ENCODE assay signal across 8 cellular contexts in genomic region chr1:24928631-24929090, GRCh38. TPM values are rescaled to one million over a fixed set of nuclear protein-coding genes. Genes with fewer than 3 reads are reported as not detected.
A peak's percentile ranks its signal among the peaks of the same experiment; 100 is the strongest.
DNase-seq lines count a peak whose midpoint lies in the region; ATAC-seq and TF ChIP-seq lines count a peak whose summit lies in the region.

No MANE protein-coding gene starts in this region.

- no peaks in the 10 kb centered on the region for H3K9me3 ChIP-seq in A673 (ENCODE audit: low read depth, low read length, poor library complexity, severe bottlenecking)
- H3K9me3 ChIP-seq in HAP-1 = no peaks in the 10 kb centered on the region
- H3K9me3 ChIP-seq in iPS-18c (ENCODE audit: control insufficient read depth, insufficient read depth, low read length) = peaks cover 2% of the 10 kb centered on the region
- no peaks in the 10 kb centered on the region for H3K9me3 ChIP-seq in thoracic aorta
- no peaks in the 10 kb centered on the region for H3K9me3 ChIP-seq in uterus

- DNase-seq in A673 (ENCODE audit: low spot score) (peak; percentile 32), HAP-1 (ENCODE audit: low spot score in 2 of 2) (peak; percentile 6 to 57), thoracic aorta (ENCODE audit: low spot score) (no peak), NCI-H2081 treated with DMSO at 0.1 percent for 48 hours (lab: John Stamatoyannopoulos, UW) (no peak), uterus (no peak), SIG-M5 (lab: John Stamatoyannopoulos, UW) (no peak)
- DNase-seq in activated CD8-positive, alpha-beta T cell treated with anti-CD3 and anti-CD28 coated beads, Interleukin-2, amount 10 ng/mL, durations not matched to agents 7 days and 5 days = peak; percentile 72

- H3K27ac ChIP-seq in A673 (ENCODE audit: low read depth, low read length, poor library complexity, severe bottlenecking) (peak overlapping the region; percentile 3), thoracic aorta (no peak overlapping the region), uterus (no peak overlapping the region)

- TF ChIP-seq CTCF in A673 (conservative IDR thresholded peaks at IDR 0.05; ENCODE audit: low read depth, low read length) (no peak), thoracic aorta (IDR thresholded peaks at IDR 0.05) (no peak), uterus (IDR thresholded peaks at IDR 0.05) (no peak)

- no peak for ATAC-seq in activated CD8-positive, alpha-beta T cell treated with anti-CD3 and anti-CD28 coated beads, Interleukin-2, amount 10 ng/mL, durations not matched to agents 7 days and 5 days
- ATAC-seq in thoracic aorta (ENCODE audit: insufficient number of reproducible peaks, low FRiP score, low read depth) = no peak

- CTCF ChIA-PET in A673 (lab: Charles Lee) = interaction anchor here (1.1 kb wide), 1 partner anchor 81 kb away, joined by 3 read pairs; no protein-coding TSS in a partner anchor
- CTCF ChIA-PET in activated CD8-positive, alpha-beta T cell treated with anti-CD3 and anti-CD28 coated beads, Interleukin-2, amount 10 ng/mL, durations not matched to agents 7 days and 5 days (lab: Charles Lee) = interaction anchor here (0.7 to 9.9 kb wide), 13 partner anchors 12 to 278 kb away, joined by 3 to 85 read pairs (median 4); no protein-coding TSS in a partner anchor

- in situ Hi-C loops in HAP-1 (cut with MboI; ENCODE audit: low sequenced_read_pairs) = no loop called here

- peaks cover 19% of the 10 kb centered on the region for H3K4me1 ChIP-seq in A673 (ENCODE audit: insufficient read depth, low read length, poor library complexity, severe bottlenecking)
- H3K4me1 ChIP-seq in HAP-1 = peaks cover 18% of the 10 kb centered on the region
- H3K4me1 ChIP-seq in thoracic aorta (ENCODE audit: control insufficient read depth in 1 of 2, low read depth in 2 of 2) = peaks cover 4 to 25% of the 10 kb centered on the region in 2 donors
- H3K4me1 ChIP-seq in uterus = peaks cover 0 to 12% of the 10 kb centered on the region in 2 donors

- no peaks in the 10 kb centered on the region for H3K27me3 Mint-ChIP-seq in activated CD8-positive, alpha-beta T cell treated with anti-CD3 and anti-CD28 coated beads, Interleukin-2, amount 10 ng/mL, durations not matched to agents 7 days and 5 days (ENCODE audit: low read depth)

- no peak for TF ChIP-seq POLR2A in uterus (IDR thresholded peaks at IDR 0.05)

- H3K4me3 ChIP-seq in A673 (ENCODE audit: low read depth, low read length, poor library complexity, severe bottlenecking) = peak overlapping the region; percentile 71
- peak overlapping the region; percentile 69 for H3K4me3 ChIP-seq in HAP-1
- peak overlapping the region; percentile 49; the same call in 1 of the 2 replicates for H3K4me3 ChIP-seq in iPS-18c (ENCODE audit: insufficient read depth, low read depth, low read length)
- H3K4me3 ChIP-seq in thoracic aorta = peak overlapping the region; percentile 67
- H3K4me3 ChIP-seq in uterus = no peak overlapping the region

- H3K36me3 ChIP-seq in A673 (ENCODE audit: insufficient read depth, low read length, poor library complexity, severe bottlenecking) = no peaks in the 10 kb centered on the region
- peaks cover 10% of the 10 kb centered on the region for H3K36me3 ChIP-seq in HAP-1 (replicated peaks)
- no peaks in the 10 kb centered on the region for H3K36me3 ChIP-seq in thoracic aorta
- no peaks in the 10 kb centered on the region for H3K36me3 ChIP-seq in uterus

- peak overlapping the region; percentile 85 for H3K27ac Mint-ChIP-seq in activated CD8-positive, alpha-beta T cell treated with anti-CD3 and anti-CD28 coated beads, Interleukin-2, amount 10 ng/mL, durations not matched to agents 7 days and 5 days

- peaks cover 79% of the 10 kb centered on the region for H3K36me3 Mint-ChIP-seq in activated CD8-positive, alpha-beta T cell treated with anti-CD3 and anti-CD28 coated beads, Interleukin-2, amount 10 ng/mL, durations not matched to agents 7 days and 5 days (ENCODE audit: low read depth)

- POLR2A ChIA-PET in A673 (lab: Charles Lee; ENCODE audit: low non-redundant PET) = no interaction called here
- POLR2A ChIA-PET in activated CD8-positive, alpha-beta T cell treated with anti-CD3 and anti-CD28 coated beads, Interleukin-2, amount 10 ng/mL, durations not matched to agents 7 days and 5 days (lab: Charles Lee) = interaction anchor here (0.7 to 8.1 kb wide), 11 partner anchors 11 to 1033 kb away, joined by 3 to 63 read pairs (median 5); no protein-coding TSS in a partner anchor

- intact Hi-C loops in A673 (cut with micrococcal nuclease; ENCODE audit: unreplicated experiment) = no loop called here
- intact Hi-C loops in uterus (cut with DNase I; ENCODE audit: low total_unique reads) = no loop called here

- peaks cover 81% of the 10 kb centered on the region for H3K4me1 Mint-ChIP-seq in activated CD8-positive, alpha-beta T cell treated with anti-CD3 and anti-CD28 coated beads, Interleukin-2, amount 10 ng/mL, durations not matched to agents 7 days and 5 days (ENCODE audit: low read depth)

- TSS peak; percentile 23 for BruUV-seq in A673 (replicated peaks; lab: Mats Ljungman, UMichigan)

- H3K9me3 Mint-ChIP-seq in activated CD8-positive, alpha-beta T cell treated with anti-CD3 and anti-CD28 coated beads, Interleukin-2, amount 10 ng/mL, durations not matched to agents 7 days and 5 days (ENCODE audit: insufficient read depth) = no peaks in the 10 kb centered on the region

- peak overlapping the region; percentile 95 for H3K4me3 Mint-ChIP-seq in activated CD8-positive, alpha-beta T cell treated with anti-CD3 and anti-CD28 coated beads, Interleukin-2, amount 10 ng/mL, durations not matched to agents 7 days and 5 days

- no peaks in the 10 kb centered on the region for H3K27me3 ChIP-seq in A673 (replicated peaks; ENCODE audit: insufficient read depth, low read depth, low read length, poor library complexity)
- no peaks in the 10 kb centered on the region for H3K27me3 ChIP-seq in HAP-1 (ENCODE audit: low read depth)
- H3K27me3 ChIP-seq in thoracic aorta (replicated peaks; ENCODE audit: insufficient read depth) = peaks cover 11% of the 10 kb centered on the region
- peaks cover 33 to 62% of the 10 kb centered on the region in 2 donors for H3K27me3 ChIP-seq in uterus

RNA-seq across cellular contexts. Expression of gene RUNX3, which starts 1.4 kb away (rescaled TPM):
- total RNA-seq in A673 (2021) = 8.6 and 10.2 TPM in 2 replicates
- total RNA-seq in activated CD8-positive, alpha-beta T cell treated with anti-CD3 and anti-CD28 coated beads, Interleukin-2, amount 10 ng/mL, durations not matched to agents 7 days and 5 days = 100 to 1,000 TPM; 144 to 147 TPM
- 1 to 10 TPM; 6.8 to 8.5 TPM for total RNA-seq in thoracic aorta
- total RNA-seq in uterus = 1 to 10 TPM in 2 of 4 donors, under 1 TPM in 1, not detected in 1; 0.26 to 1.7 (median 1.6) TPM

Comparison
In these comparisons a context has a peak if more than half of its experiments do, and no peak if none do; other contexts are left out.
1. DNase-seq: peak in A673 (single experiment), HAP-1 (2 of 2) and activated CD8-positive, alpha-beta T cell treated with anti-CD3 and anti-CD28 coated beads, Interleukin-2, amount 10 ng/mL, durations not matched to agents 7 days and 5 days (single experiment); none in thoracic aorta (single experiment), NCI-H2081 treated with DMSO at 0.1 percent for 48 hours (single experiment), uterus (0 of 2) and SIG-M5 (single experiment).
2. H3K4me3 ChIP-seq: peak in A673 (single experiment), HAP-1 (single experiment), iPS-18c (single experiment) and thoracic aorta (single experiment); none in uterus (0 of 2).
3. RNA of gene RUNX3, which starts 1.4 kb away (total RNA-seq): 144 to 147 TPM in activated CD8-positive, alpha-beta T cell treated with anti-CD3 and anti-CD28 coated beads, Interleukin-2, amount 10 ng/mL, durations not matched to agents 7 days and 5 days; 8.6 to 10.2 TPM in A673, 6.8 to 8.5 TPM in thoracic aorta and 0.26 to 1.7 TPM in uterus; every median in the first group is over 10 times any median in the second.